ENCODE assay signal across 1 cellular context in genomic region chr14:53004976-53005375, GRCh38.
TF ChIP-seq lines count a peak whose summit lies in the region.

No MANE protein-coding gene starts in this region.

TF ChIP-seq in IMR-90, 13 proteins besides CTCF, POLR2A, EP300 and RAD21 (continued from another document):
- TF ChIP-seq ELK1 (IDR thresholded peaks at IDR 0.05; ENCODE audit: borderline replicate concordance, low read depth, low read length) (no peak), CHD1 (IDR thresholded peaks at IDR 0.05; ENCODE audit: low read depth, low read length) (no peak), RFX5 (IDR thresholded peaks at IDR 0.05; ENCODE audit: low read depth, low read length) (no peak)
